Comparison of ENCODE assay signal across 1 cellular context in genomic region chr20:51631011-51631950, GRCh38.
TF ChIP-seq lines count a peak whose summit lies in the region.

No MANE protein-coding gene starts in this region.

TF ChIP-seq in K562, 482 proteins besides CTCF, POLR2A, EP300 and RAD21 (continued from another document):
- TF ChIP-seq MGA (IDR thresholded peaks at IDR 0.05) (peak; percentile 6; the same call in 1 of the 2 replicates), SNRNP70 (optimal IDR thresholded peaks at IDR 0.05; ENCODE audit: low read depth, low read length) (no peak), CEBPG (CRISPR knock-in tag; IDR thresholded peaks at IDR 0.05) (peak; percentile 31; the same call in 1 of the 2 replicates), CEBPG (tag; conservative IDR thresholded peaks at IDR 0.05 in 1 of 2, IDR thresholded peaks at IDR 0.05 in 1 of 2) (peak in 1 of 2 experiments; percentile 45; a peak in 1 of 4 replicates), CREM (IDR thresholded peaks at IDR 0.05; ENCODE audit: low read depth) (peak; percentile 34), NFE2 (IDR thresholded peaks at IDR 0.05; ENCODE audit: low read depth) (peak; percentile 86), SMARCA4 (IDR thresholded peaks at IDR 0.05) (peak; percentile 32; the same call in 1 of the 2 replicates)
- TF ChIP-seq, protein P1, sequence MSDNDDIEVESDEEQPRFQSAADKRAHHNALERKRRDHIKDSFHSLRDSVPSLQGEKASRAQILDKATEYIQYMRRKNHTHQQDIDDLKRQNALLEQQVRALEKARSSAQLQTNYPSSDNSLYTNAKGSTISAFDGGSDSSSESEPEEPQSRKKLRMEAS (CRISPR knock-in tag; IDR thresholded peaks at IDR 0.05): peak; percentile 70
